Comparison of ENCODE assay signal across 30 cellular contexts in the genomic region with DNA sequence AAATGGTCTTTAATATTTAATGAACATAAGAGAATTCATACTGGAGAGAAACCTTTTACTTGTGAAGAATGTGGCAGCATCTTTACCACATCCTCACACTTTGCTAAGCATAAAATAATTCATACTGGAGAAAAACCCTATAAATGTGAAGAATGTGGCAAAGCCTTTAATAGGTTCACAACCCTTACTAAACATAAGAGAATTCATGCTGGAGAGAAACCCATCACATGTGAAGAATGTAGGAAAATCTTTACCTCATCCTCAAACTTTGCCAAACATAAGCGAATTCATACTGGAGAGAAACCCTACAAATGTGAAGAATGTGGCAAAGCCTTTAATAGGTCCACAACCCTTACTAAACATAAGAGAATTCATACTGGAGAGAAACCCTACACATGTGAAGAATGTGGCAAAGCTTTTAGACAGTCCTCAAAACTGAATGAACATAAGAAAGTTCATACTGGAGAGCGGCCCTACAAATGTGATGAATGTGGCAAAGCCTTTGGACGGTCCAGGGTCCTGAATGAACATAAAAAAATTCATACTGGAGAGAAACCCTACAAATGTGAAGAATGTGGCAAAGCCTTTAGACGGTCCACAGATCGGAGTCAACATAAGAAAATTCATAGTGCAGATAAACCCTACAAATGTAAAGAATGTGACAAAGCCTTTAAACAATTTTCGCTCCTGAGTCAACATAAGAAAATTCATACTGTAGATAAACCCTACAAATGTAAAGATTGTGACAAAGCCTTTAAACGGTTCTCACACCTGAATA. TPM values are rescaled to one million over a fixed set of nuclear protein-coding genes. Genes with fewer than 3 reads are reported as not detected.
DNase-seq lines count a peak whose midpoint lies in the region; ATAC-seq lines count a peak whose summit lies in the region.
"Had no signal": no experiment of that assay in that cellular context is flagged by ENCODE, and none has a peak within 500 bp of the region (broad histone marks: within the 10 kb centered on the region; RNA-seq: fewer than 3 reads in every experiment).

No MANE protein-coding gene starts in this region.

- H3K9ac ChIP-seq in iPS-20b (ENCODE audit: low read depth, low read length), result no peak overlapping the region
- no peak overlapping the region for H3K9ac ChIP-seq in subcutaneous abdominal adipose tissue (ENCODE audit: low read length in 5 of 5)

- DNase-seq in activated naive CD4-positive, alpha-beta T cell treated with anti-CD3 and anti-CD28 coated beads, Interleukin-2, amount 10 ng/mL, durations not matched to agents 7 days and 5 days, result no peak
- DNase-seq in T-helper 17 cell (no peak), anterior cingulate cortex (lab: John Stamatoyannopoulos, UW) (no peak), NCI-H2107 (lab: John Stamatoyannopoulos, UW) (no peak)
- no peak for DNase-seq in stimulated activated CD4-positive, alpha-beta T cell treated with anti-CD3 and anti-CD28 coated beads, Interleukin-2, amount 100 ng/mL, for 48 hours
- DNase-seq: 8988T; activated CD4-positive, CD25-positive, alpha-beta regulatory T cell treated with anti-CD3 and anti-CD28 coated beads, Interleukin-2, amount 50 U/mL, for 72 hours; activated CD8-positive, alpha-beta T cell treated with anti-CD3 and anti-CD28 coated beads, Interleukin-2, amount 10 ng/mL, durations not matched to agents 7 days and 5 days; activated gamma-delta T cell treated with Interleukin-2 at 50 U/mL for 16 hours; activated T-cell treated with anti-CD3 and anti-CD28 coated beads, Interleukin-2, amount 50 U/mL, for 24 hours; adrenal gland; DMS53; effector CD8-positive, alpha-beta T cell; erythroblast; H9; Kasumi-1; kidney glomerular epithelial cell; NCI-H1436 treated with DMSO at 0.1 percent for 48 hours; NCI-H446 treated with DMSO at 0.1 percent for 48 hours; NCI-H82; stimulated activated CD4-positive, alpha-beta T cell treated with anti-CD3 and anti-CD28 coated beads, Interleukin-15, amount 100 ng/mL, for 24 hours; stimulated activated naive CD8-positive, alpha-beta T cell treated with anti-CD3 and anti-CD28 coated beads, Interleukin-15, Interleukin-2, amounts not matched to agents 100 U/mL and 50 U/mL, for 24 hours; T-helper 2 cell; thyroid gland had no signal

- H3K4me3 Mint-ChIP-seq in activated naive CD4-positive, alpha-beta T cell treated with anti-CD3 and anti-CD28 coated beads, Interleukin-2, amount 50 U/mL, for 24 hours, result peak overlapping the region; percentile 36
- no peak overlapping the region for H3K4me3 Mint-ChIP-seq in activated naive CD4-positive, alpha-beta T cell treated with anti-CD3 and anti-CD28 coated beads, Interleukin-2, amount 10 ng/mL, durations not matched to agents 7 days and 5 days
- H3K4me3 Mint-ChIP-seq in T-helper 17 cell, result peak overlapping the region; percentile 61
- H3K4me3 Mint-ChIP-seq: activated CD8-positive, alpha-beta T cell treated with anti-CD3 and anti-CD28 coated beads, Interleukin-2, amount 10 ng/mL, durations not matched to agents 7 days and 5 days; activated T-cell treated with anti-CD3 and anti-CD28 coated beads, Interleukin-2, amount 50 U/mL, for 24 hours; H9 had no signal

- no peaks in the 10 kb centered on the region for H3K27me3 Mint-ChIP-seq in activated naive CD4-positive, alpha-beta T cell treated with anti-CD3 and anti-CD28 coated beads, Interleukin-2, amount 50 U/mL, for 24 hours
- no peaks in the 10 kb centered on the region for H3K27me3 Mint-ChIP-seq in activated naive CD4-positive, alpha-beta T cell treated with anti-CD3 and anti-CD28 coated beads, Interleukin-2, amount 10 ng/mL, durations not matched to agents 7 days and 5 days
- H3K27me3 Mint-ChIP-seq in T-helper 17 cell, result no peaks in the 10 kb centered on the region
- H3K27me3 Mint-ChIP-seq: activated T-cell treated with anti-CD3 and anti-CD28 coated beads, Interleukin-2, amount 50 U/mL, for 24 hours had no signal

- no peaks in the 10 kb centered on the region for H3K4me1 ChIP-seq in iPS-20b (ENCODE audit: insufficient read depth, low read length)
- H3K4me1 ChIP-seq in subcutaneous abdominal adipose tissue (ENCODE audit: control insufficient read depth in 5 of 5, insufficient read depth in 5 of 5, low read length in 5 of 5), result no peaks in the 10 kb centered on the region
- H3K4me1 ChIP-seq: adrenal gland, prostate gland, thyroid gland had no signal

- H3K9me3 ChIP-seq in T-helper 17 cell (ENCODE audit: control insufficient read depth, low read length, poor library complexity, severe bottlenecking) (peaks cover 57% of the 10 kb centered on the region), iPS-20b (ENCODE audit: insufficient read depth, low read depth, low read length) (peaks cover 96% of the 10 kb centered on the region), subcutaneous abdominal adipose tissue (ENCODE audit: control insufficient read depth in 5 of 5, low read length in 5 of 5) (peaks cover 71 to 95% (median 82%) of the 10 kb centered on the region in 5 donors)

- H3K4me1 Mint-ChIP-seq in activated naive CD4-positive, alpha-beta T cell treated with anti-CD3 and anti-CD28 coated beads, Interleukin-2, amount 50 U/mL, for 24 hours, result no peaks in the 10 kb centered on the region
- H3K4me1 Mint-ChIP-seq in activated naive CD4-positive, alpha-beta T cell treated with anti-CD3 and anti-CD28 coated beads, Interleukin-2, amount 10 ng/mL, durations not matched to agents 7 days and 5 days, result no peaks in the 10 kb centered on the region
- H3K4me1 Mint-ChIP-seq in T-helper 17 cell, result no peaks in the 10 kb centered on the region
- H3K4me1 Mint-ChIP-seq: H9 had no signal

- CTCF ChIA-PET in activated naive CD4-positive, alpha-beta T cell treated with anti-CD3 and anti-CD28 coated beads, Interleukin-2, amount 10 ng/mL, durations not matched to agents 7 days and 5 days (lab: Charles Lee), result no interaction called here

- H3K4me3 ChIP-seq in iPS-20b (ENCODE audit: low read length) (peak overlapping the region; percentile 45), subcutaneous abdominal adipose tissue (ENCODE audit: low read depth in 1 of 5, low read length in 5 of 5) (peak overlapping the region; percentile 40 to 62 (median 55))
- H3K4me3 ChIP-seq: prostate gland, SK-N-MC, thyroid gland had no signal

- H3K27ac ChIP-seq in iPS-20b (ENCODE audit: low read length), result no peak overlapping the region
- H3K27ac ChIP-seq in subcutaneous abdominal adipose tissue (ENCODE audit: low read depth, low read length), result no peak overlapping the region
- H3K27ac ChIP-seq: adrenal gland, neutrophil, prostate gland, SK-N-MC, thyroid gland had no signal

- peaks cover 67% of the 10 kb centered on the region for H3K36me3 ChIP-seq in iPS-20b (ENCODE audit: insufficient read depth, low read depth, low read length)
- peaks cover 22 to 52% (median 23%) of the 10 kb centered on the region in 5 donors for H3K36me3 ChIP-seq in subcutaneous abdominal adipose tissue (ENCODE audit: control insufficient read depth in 5 of 5, insufficient read depth in 5 of 5, low read length in 5 of 5)

- peak overlapping the region; percentile 23 for H3K27ac Mint-ChIP-seq in activated naive CD4-positive, alpha-beta T cell treated with anti-CD3 and anti-CD28 coated beads, Interleukin-2, amount 50 U/mL, for 24 hours
- no peak overlapping the region for H3K27ac Mint-ChIP-seq in activated naive CD4-positive, alpha-beta T cell treated with anti-CD3 and anti-CD28 coated beads, Interleukin-2, amount 10 ng/mL, durations not matched to agents 7 days and 5 days
- H3K27ac Mint-ChIP-seq in T-helper 17 cell, result peak overlapping the region; percentile 51
- H3K27ac Mint-ChIP-seq: activated CD8-positive, alpha-beta T cell treated with anti-CD3 and anti-CD28 coated beads, Interleukin-2, amount 10 ng/mL, durations not matched to agents 7 days and 5 days; activated T-cell treated with anti-CD3 and anti-CD28 coated beads, Interleukin-2, amount 50 U/mL, for 24 hours; H9 had no signal

- H3K9me3 Mint-ChIP-seq in activated naive CD4-positive, alpha-beta T cell treated with anti-CD3 and anti-CD28 coated beads, Interleukin-2, amount 50 U/mL, for 24 hours, result peaks cover 9% of the 10 kb centered on the region
- peaks cover 62% of the 10 kb centered on the region for H3K9me3 Mint-ChIP-seq in activated naive CD4-positive, alpha-beta T cell treated with anti-CD3 and anti-CD28 coated beads, Interleukin-2, amount 10 ng/mL, durations not matched to agents 7 days and 5 days

- peaks cover 50% of the 10 kb centered on the region for H3K36me3 Mint-ChIP-seq in activated naive CD4-positive, alpha-beta T cell treated with anti-CD3 and anti-CD28 coated beads, Interleukin-2, amount 50 U/mL, for 24 hours
- H3K36me3 Mint-ChIP-seq in activated naive CD4-positive, alpha-beta T cell treated with anti-CD3 and anti-CD28 coated beads, Interleukin-2, amount 10 ng/mL, durations not matched to agents 7 days and 5 days, result peaks cover 53% of the 10 kb centered on the region
- peaks cover 13% of the 10 kb centered on the region for H3K36me3 Mint-ChIP-seq in T-helper 17 cell (ENCODE audit: low read depth)

- no peak for ATAC-seq in T-helper 17 cell
- ATAC-seq: activated CD8-positive, alpha-beta T cell treated with anti-CD3 and anti-CD28 coated beads, Interleukin-2, amount 10 ng/mL, durations not matched to agents 7 days and 5 days; stimulated activated naive CD8-positive, alpha-beta T cell treated with anti-CD3 and anti-CD28 coated beads, Interleukin-15, Interleukin-2, amounts not matched to agents 100 U/mL and 50 U/mL, for 24 hours had no signal

- H3K27me3 ChIP-seq in iPS-20b (ENCODE audit: insufficient read depth, low read length), result no peaks in the 10 kb centered on the region
- H3K27me3 ChIP-seq in subcutaneous abdominal adipose tissue (ENCODE audit: control insufficient read depth in 5 of 5, insufficient read depth in 4 of 5, low read length in 5 of 5), result no peaks in the 10 kb centered on the region
- H3K27me3 ChIP-seq: adrenal gland, neutrophil, thyroid gland had no signal

RNA-seq across cellular contexts. Expression of a gene that starts 35.6 kb away (rescaled TPM):
- total RNA-seq in T-helper 17 cell, result 10 to 100 TPM; 12.8 to 16.5 TPM
